Comparison of ENCODE assay signal across 2 cellular contexts in genomic region chr12:7851622-7852081, GRCh38. TPM values are rescaled to one million over a fixed set of nuclear protein-coding genes. Genes with fewer than 3 reads are reported as not detected.
"Had no signal": no experiment of that assay in that cellular context is flagged by ENCODE, and none has a peak within 500 bp of the region (broad histone marks: within the 10 kb centered on the region; RNA-seq: fewer than 3 reads in every experiment).

No MANE protein-coding gene starts in this region.

RNA-seq across cellular contexts. Expression of gene SLC2A14, which starts 21.1 kb away (rescaled TPM):
- total RNA-seq: ascending aorta, cardiac muscle cell had no signal
